Comparison of ENCODE assay signal across 1 cellular context in genomic region chr11:62621567-62622470, GRCh38.
A peak's percentile ranks its signal among the peaks of the same experiment; 100 is the strongest.
TF ChIP-seq lines count a peak whose summit lies in the region.

Gene B3GAT3 (minus strand): TSS chr11:62621986. CDS start chr11:62621947, 39 bp downstream.

TF ChIP-seq in HepG2, 621 proteins besides CTCF, POLR2A, EP300 and RAD21 (continued from another document and continues in another):
- no peak for TF ChIP-seq FOXO4 (CRISPR knock-in tag; conservative IDR thresholded peaks at IDR 0.05)
- no peak for TF ChIP-seq ZNF567 (CRISPR knock-in tag; IDR thresholded peaks at IDR 0.05; ENCODE audit: borderline replicate concordance)
- TF ChIP-seq MEIS2 (CRISPR knock-in tag; IDR thresholded peaks at IDR 0.05), result peak; percentile 57; the same call in 1 of the 2 replicates
- TF ChIP-seq, protein P1, sequence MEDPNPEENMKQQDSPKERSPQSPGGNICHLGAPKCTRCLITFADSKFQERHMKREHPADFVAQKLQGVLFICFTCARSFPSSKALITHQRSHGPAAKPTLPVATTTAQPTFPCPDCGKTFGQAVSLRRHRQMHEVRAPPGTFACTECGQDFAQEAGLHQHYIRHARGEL (CRISPR knock-in tag; IDR thresholded peaks at IDR 0.05), result no peak
- peak; percentile 63; the same call in 1 of the 2 replicates for TF ChIP-seq CBFB (CRISPR knock-in tag; IDR thresholded peaks at IDR 0.05)
- TF ChIP-seq SUZ12 (IDR thresholded peaks at IDR 0.05; ENCODE audit: low read depth, low read length), result no peak
- TF ChIP-seq NBN (conservative IDR thresholded peaks at IDR 0.05), result no peak
- peak; percentile 74; the same call in 1 of the 2 replicates for TF ChIP-seq ZNF414 (CRISPR knock-in tag; IDR thresholded peaks at IDR 0.05)
- peak; percentile 89 for TF ChIP-seq TARDBP (CRISPR knock-in tag; IDR thresholded peaks at IDR 0.05)
- peak; percentile 97 for TF ChIP-seq KAT8 (CRISPR knock-in tag; IDR thresholded peaks at IDR 0.05)
- TF ChIP-seq SIN3A (IDR thresholded peaks at IDR 0.05; ENCODE audit: borderline replicate concordance, low read depth, low read length), result peak; percentile 95
- peak; percentile 78 for TF ChIP-seq MED1 (CRISPR knock-in tag; IDR thresholded peaks at IDR 0.05)
- TF ChIP-seq ZIK1 (CRISPR knock-in tag; IDR thresholded peaks at IDR 0.05; ENCODE audit: borderline replicate concordance, low read depth), result peak; percentile 82; the same call in 1 of the 2 replicates
- TF ChIP-seq ZNF75D (CRISPR knock-in tag; IDR thresholded peaks at IDR 0.05; ENCODE audit: borderline replicate concordance), result no peak
- peak; percentile 49; the same call in 1 of the 2 replicates for TF ChIP-seq ARID3A (IDR thresholded peaks at IDR 0.05; ENCODE audit: low read depth, low read length)
- 0 out of 2 replicates have a peak, but pooled peaks have one; percentile 8 for TF ChIP-seq KDM6A (CRISPR knock-in tag; IDR thresholded peaks at IDR 0.05; ENCODE audit: low read depth)
- TF ChIP-seq TCF7L2 (IDR thresholded peaks at IDR 0.05; ENCODE audit: low read depth, low read length), result no peak
- peak; percentile 97 for TF ChIP-seq GABPA (IDR thresholded peaks at IDR 0.05; ENCODE audit: low read depth, low read length)
- peak; percentile 97 for TF ChIP-seq GABPA (CRISPR knock-in tag; IDR thresholded peaks at IDR 0.05; ENCODE audit: low read depth)
- TF ChIP-seq RFX5 (IDR thresholded peaks at IDR 0.05; ENCODE audit: low read depth, low read length), result peak; percentile 81
- TF ChIP-seq TEAD2 (CRISPR knock-in tag; IDR thresholded peaks at IDR 0.05), result no peak
- TF ChIP-seq ZNF780A (CRISPR knock-in tag; IDR thresholded peaks at IDR 0.05), result peak; percentile 69; the same call in 1 of the 2 replicates
- peak; percentile 0; the same call in 1 of the 2 replicates for TF ChIP-seq ZNF790 (CRISPR knock-in tag; IDR thresholded peaks at IDR 0.05; ENCODE audit: borderline replicate concordance)
- TF ChIP-seq GABPB1 (CRISPR knock-in tag; IDR thresholded peaks at IDR 0.05), result peak; percentile 99
- TF ChIP-seq MXD4 (CRISPR knock-in tag; IDR thresholded peaks at IDR 0.05), result peak; percentile 100
- no peak for TF ChIP-seq RFX1 (IDR thresholded peaks at IDR 0.05)
- TF ChIP-seq AFF4 (CRISPR knock-in tag; IDR thresholded peaks at IDR 0.05), result no peak
- TF ChIP-seq ZNF138 (CRISPR knock-in tag; IDR thresholded peaks at IDR 0.05; ENCODE audit: low read depth), result peak; percentile 39; the same call in 1 of the 2 replicates
- no peak for TF ChIP-seq NONO (IDR thresholded peaks at IDR 0.05)
- TF ChIP-seq NONO (CRISPR knock-in tag; conservative IDR thresholded peaks at IDR 0.05), result peak; percentile 95
- 0 out of 2 replicates have a peak, but pooled peaks have one; percentile 34 for TF ChIP-seq HMG20B (CRISPR knock-in tag; conservative IDR thresholded peaks at IDR 0.05)
- TF ChIP-seq, protein P2, sequence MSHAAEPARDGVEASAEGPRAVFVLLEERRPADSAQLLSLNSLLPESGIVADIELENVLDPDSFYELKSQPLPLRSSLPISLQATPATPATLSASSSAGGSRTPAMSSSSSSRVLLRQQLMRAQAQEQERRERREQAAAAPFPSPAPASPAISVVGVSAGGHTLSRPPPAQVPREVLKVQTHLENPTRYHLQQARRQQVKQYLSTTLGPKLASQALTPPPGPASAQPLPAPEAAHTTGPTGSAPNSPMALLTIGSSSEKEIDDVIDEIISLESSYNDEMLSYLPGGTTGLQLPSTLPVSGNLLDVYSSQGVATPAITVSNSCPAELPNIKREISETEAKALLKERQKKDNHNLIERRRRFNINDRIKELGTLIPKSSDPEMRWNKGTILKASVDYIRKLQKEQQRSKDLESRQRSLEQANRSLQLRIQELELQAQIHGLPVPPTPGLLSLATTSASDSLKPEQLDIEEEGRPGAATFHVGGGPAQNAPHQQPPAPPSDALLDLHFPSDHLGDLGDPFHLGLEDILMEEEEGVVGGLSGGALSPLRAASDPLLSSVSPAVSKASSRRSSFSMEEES (CRISPR knock-in tag; IDR thresholded peaks at IDR 0.05), result peak; percentile 82
- no peak for TF ChIP-seq CAMTA2 (CRISPR knock-in tag; IDR thresholded peaks at IDR 0.05; ENCODE audit: borderline replicate concordance)
- peak; percentile 60; the same call in 1 of the 2 replicates for TF ChIP-seq RCOR2 (CRISPR knock-in tag; IDR thresholded peaks at IDR 0.05)
- no peak for TF ChIP-seq MTF2 (CRISPR knock-in tag; IDR thresholded peaks at IDR 0.05; ENCODE audit: borderline replicate concordance)
- TF ChIP-seq CCAR2 (optimal IDR thresholded peaks at IDR 0.05; ENCODE audit: low read depth, low read length), result no peak
- peak; percentile 84; the same call in 1 of the 2 replicates for TF ChIP-seq ZNF337 (CRISPR knock-in tag; IDR thresholded peaks at IDR 0.05; ENCODE audit: borderline replicate concordance, low read depth)
- no peak for TF ChIP-seq IRF9 (CRISPR knock-in tag; IDR thresholded peaks at IDR 0.05; ENCODE audit: borderline replicate concordance)
- TF ChIP-seq SMAD3 (CRISPR knock-in tag; IDR thresholded peaks at IDR 0.05), result peak; percentile 89; the same call in 1 of the 2 replicates
- TF ChIP-seq, protein P3, sequence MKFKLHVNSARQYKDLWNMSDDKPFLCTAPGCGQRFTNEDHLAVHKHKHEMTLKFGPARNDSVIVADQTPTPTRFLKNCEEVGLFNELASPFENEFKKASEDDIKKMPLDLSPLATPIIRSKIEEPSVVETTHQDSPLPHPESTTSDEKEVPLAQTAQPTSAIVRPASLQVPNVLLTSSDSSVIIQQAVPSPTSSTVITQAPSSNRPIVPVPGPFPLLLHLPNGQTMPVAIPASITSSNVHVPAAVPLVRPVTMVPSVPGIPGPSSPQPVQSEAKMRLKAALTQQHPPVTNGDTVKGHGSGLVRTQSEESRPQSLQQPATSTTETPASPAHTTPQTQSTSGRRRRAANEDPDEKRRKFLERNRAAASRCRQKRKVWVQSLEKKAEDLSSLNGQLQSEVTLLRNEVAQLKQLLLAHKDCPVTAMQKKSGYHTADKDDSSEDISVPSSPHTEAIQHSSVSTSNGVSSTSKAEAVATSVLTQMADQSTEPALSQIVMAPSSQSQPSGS (CRISPR knock-in tag; IDR thresholded peaks at IDR 0.05), result peak; percentile 98
- TF ChIP-seq GATAD2A (CRISPR knock-in tag; IDR thresholded peaks at IDR 0.05), result peak; percentile 73
- TF ChIP-seq ZNF574 (CRISPR knock-in tag; IDR thresholded peaks at IDR 0.05), result peak; percentile 93
- TF ChIP-seq SSRP1 (CRISPR knock-in tag; IDR thresholded peaks at IDR 0.05), result no peak
- peak; percentile 50; the same call in 1 of the 2 replicates for TF ChIP-seq ZNF652 (CRISPR knock-in tag; IDR thresholded peaks at IDR 0.05; ENCODE audit: borderline replicate concordance, low read depth)
- no peak for TF ChIP-seq SMARCC2 (IDR thresholded peaks at IDR 0.05)
- TF ChIP-seq ZNF205 (CRISPR knock-in tag; IDR thresholded peaks at IDR 0.05), result no peak
- no peak for TF ChIP-seq ZSCAN30 (CRISPR knock-in tag; IDR thresholded peaks at IDR 0.05)
- peak; percentile 92 for TF ChIP-seq SP4 (CRISPR knock-in tag; IDR thresholded peaks at IDR 0.05)
- TF ChIP-seq PAWR (CRISPR knock-in tag; IDR thresholded peaks at IDR 0.05; ENCODE audit: borderline replicate concordance), result no peak
- TF ChIP-seq TRAFD1 (CRISPR knock-in tag; IDR thresholded peaks at IDR 0.05; ENCODE audit: borderline replicate concordance), result no peak
